26 cellular contexts compared by ENCODE assay signal in the genomic region with DNA sequence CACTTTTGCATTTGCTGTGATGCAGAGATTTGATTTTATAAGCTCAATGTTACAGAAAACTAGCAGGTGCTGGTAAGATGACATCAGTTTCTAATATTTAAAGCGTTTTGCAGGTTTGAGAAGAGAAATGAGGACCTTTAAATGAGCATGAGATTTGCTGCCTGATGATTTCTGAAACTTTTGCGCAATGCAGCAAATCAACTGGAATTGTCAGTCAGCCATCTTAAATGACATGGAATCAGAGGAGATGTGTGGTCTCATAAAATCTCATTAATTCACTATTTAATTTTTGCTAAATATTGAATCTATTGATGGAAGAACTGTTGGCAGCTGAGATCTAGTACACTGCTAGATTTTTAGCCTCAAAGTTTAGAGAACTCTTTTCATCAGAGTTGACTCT. TPM values are rescaled to one million over a fixed set of nuclear protein-coding genes. Genes with fewer than 3 reads are reported as not detected.
A peak's percentile ranks its signal among the peaks of the same experiment; 100 is the strongest.
DNase-seq lines count a peak whose midpoint lies in the region; ATAC-seq and TF ChIP-seq lines count a peak whose summit lies in the region.
"Had no signal": no experiment of that assay in that cellular context is flagged by ENCODE, and none has a peak within 500 bp of the region (broad histone marks: within the 10 kb centered on the region; RNA-seq: fewer than 3 reads in every experiment).

No MANE protein-coding gene starts in this region.

- ATAC-seq in activated CD4-positive, alpha-beta T cell treated with anti-CD3 and anti-CD28 coated beads for 36 hours = no peak
- no peak for ATAC-seq in CD4-positive, alpha-beta T cell (ENCODE audit: poor library complexity)
- ATAC-seq in WTC11 = no peak
- no peak for ATAC-seq in memory B cell (ENCODE audit: low read depth)
- ATAC-seq in HG03571 (IDR thresholded peaks at IDR 0.05; ENCODE audit: unreplicated experiment) = no peak
- no peak for ATAC-seq in HG03175 (IDR thresholded peaks at IDR 0.05; ENCODE audit: unreplicated experiment)
- no peak for ATAC-seq in GM21723 (IDR thresholded peaks at IDR 0.05; ENCODE audit: unreplicated experiment)
- ATAC-seq: HepG2, Panc1 had no signal

- no peak overlapping the region for H3K4me3 Mint-ChIP-seq in activated CD4-positive, alpha-beta T cell treated with anti-CD3 and anti-CD28 coated beads for 36 hours
- no peak overlapping the region for H3K4me3 Mint-ChIP-seq in activated CD4-positive, alpha-beta T cell treated with anti-CD3 and anti-CD28 coated beads, Interleukin-2, amount 10 ng/mL, durations not matched to agents 7 days and 5 days
- H3K4me3 Mint-ChIP-seq in CD4-positive, alpha-beta T cell = no peak overlapping the region
- H3K4me3 Mint-ChIP-seq in WTC11 (no peak overlapping the region; the same call in 1 of the 2 replicates), memory B cell (no peak overlapping the region)
- H3K4me3 Mint-ChIP-seq: H9 had no signal

- no peak overlapping the region for H3K27ac ChIP-seq in CD4-positive, alpha-beta T cell (ENCODE audit: low read depth, low read length)
- H3K27ac ChIP-seq: ascending aorta, WERI-Rb-1 had no signal

- no peak for DNase-seq in activated CD4-positive, alpha-beta T cell treated with anti-CD3 and anti-CD28 coated beads for 36 hours
- DNase-seq in activated CD4-positive, alpha-beta T cell treated with anti-CD3 and anti-CD28 coated beads, Interleukin-2, amount 10 ng/mL, durations not matched to agents 7 days and 5 days = no peak
- DNase-seq in CD4-positive, alpha-beta T cell = no peak
- DNase-seq in WTC11 (ENCODE audit: low spot score) = no peak
- DNase-seq in memory B cell (ENCODE audit: low spot score in 2 of 2) = no peak
- DNase-seq: activated gamma-delta T cell treated with Interleukin-2 at 50 U/mL for 16 hours, BE2C, Calu3, foreskin melanocyte, H9, hypothalamus, islet precursor cell, NCI-H146, NCI-H69, occipital lobe, retina, T-helper 1 cell, WERI-Rb-1 had no signal

- CTCF ChIA-PET in activated CD4-positive, alpha-beta T cell treated with anti-CD3 and anti-CD28 coated beads for 36 hours (lab: Charles Lee) = interaction anchor here (0.9 to 1.5 kb wide), 3 partner anchors 9 to 41 kb away, joined by 3 to 4 read pairs (median 4); no protein-coding TSS in a partner anchor
- CTCF ChIA-PET in activated CD4-positive, alpha-beta T cell treated with anti-CD3 and anti-CD28 coated beads, Interleukin-2, amount 10 ng/mL, durations not matched to agents 7 days and 5 days (lab: Charles Lee) = interaction anchor here (0.6 kb wide), 1 partner anchor 65 kb away, joined by 3 read pairs; no protein-coding TSS in a partner anchor
- CTCF ChIA-PET in CD4-positive, alpha-beta T cell (lab: Charles Lee) = no interaction called here
- CTCF ChIA-PET in WTC11 (lab: Charles Lee) = no interaction called here

- no peaks in the 10 kb centered on the region for H3K9me3 Mint-ChIP-seq in activated CD4-positive, alpha-beta T cell treated with anti-CD3 and anti-CD28 coated beads for 36 hours (ENCODE audit: low read depth)
- no peaks in the 10 kb centered on the region for H3K9me3 Mint-ChIP-seq in activated CD4-positive, alpha-beta T cell treated with anti-CD3 and anti-CD28 coated beads, Interleukin-2, amount 10 ng/mL, durations not matched to agents 7 days and 5 days
- H3K9me3 Mint-ChIP-seq in CD4-positive, alpha-beta T cell = no peaks in the 10 kb centered on the region
- H3K9me3 Mint-ChIP-seq in WTC11 = no peaks in the 10 kb centered on the region
- H3K9me3 Mint-ChIP-seq in memory B cell = no peaks in the 10 kb centered on the region

- intact Hi-C loops in activated CD4-positive, alpha-beta T cell treated with anti-CD3 and anti-CD28 coated beads for 36 hours (cut with DNase I, micrococcal nuclease) = no loop called here
- intact Hi-C loops in CD4-positive, alpha-beta T cell (cut with DNase I, micrococcal nuclease) = no loop called here

- TF ChIP-seq CTCF in CD4-positive, alpha-beta T cell (IDR thresholded peaks at IDR 0.05) = no peak
- no peak for TF ChIP-seq CTCF in WTC11 (IDR thresholded peaks at IDR 0.05)

- peaks cover 68% of the 10 kb centered on the region for H3K4me1 Mint-ChIP-seq in activated CD4-positive, alpha-beta T cell treated with anti-CD3 and anti-CD28 coated beads for 36 hours
- peaks cover 73% of the 10 kb centered on the region for H3K4me1 Mint-ChIP-seq in activated CD4-positive, alpha-beta T cell treated with anti-CD3 and anti-CD28 coated beads, Interleukin-2, amount 10 ng/mL, durations not matched to agents 7 days and 5 days
- H3K4me1 Mint-ChIP-seq in CD4-positive, alpha-beta T cell (ENCODE audit: low read depth) = peaks cover 81% of the 10 kb centered on the region
- H3K4me1 Mint-ChIP-seq in WTC11 (peaks cover 70% of the 10 kb centered on the region), memory B cell (peaks cover 53% of the 10 kb centered on the region)

- no peaks in the 10 kb centered on the region for H3K27me3 Mint-ChIP-seq in activated CD4-positive, alpha-beta T cell treated with anti-CD3 and anti-CD28 coated beads for 36 hours
- no peaks in the 10 kb centered on the region for H3K27me3 Mint-ChIP-seq in activated CD4-positive, alpha-beta T cell treated with anti-CD3 and anti-CD28 coated beads, Interleukin-2, amount 10 ng/mL, durations not matched to agents 7 days and 5 days
- H3K27me3 Mint-ChIP-seq in CD4-positive, alpha-beta T cell = no peaks in the 10 kb centered on the region
- H3K27me3 Mint-ChIP-seq in WTC11 (ENCODE audit: low read depth) (no peaks in the 10 kb centered on the region; the same call in 1 of the 2 replicates), memory B cell (no peaks in the 10 kb centered on the region)

- H3K9me3 ChIP-seq in CD4-positive, alpha-beta T cell (ENCODE audit: control insufficient read depth, low read length) = no peaks in the 10 kb centered on the region
- H3K9me3 ChIP-seq: ascending aorta, BE2C had no signal

- POLR2A ChIA-PET in activated CD4-positive, alpha-beta T cell treated with anti-CD3 and anti-CD28 coated beads for 36 hours (lab: Charles Lee) = no interaction called here
- POLR2A ChIA-PET in activated CD4-positive, alpha-beta T cell treated with anti-CD3 and anti-CD28 coated beads, Interleukin-2, amount 10 ng/mL, durations not matched to agents 7 days and 5 days (lab: Charles Lee) = no interaction called here
- POLR2A ChIA-PET in CD4-positive, alpha-beta T cell (lab: Charles Lee) = interaction anchor here (0.7 kb wide), 1 partner anchor 44 kb away, joined by 3 read pairs; no protein-coding TSS in a partner anchor
- POLR2A ChIA-PET in WTC11 (lab: Charles Lee) = no interaction called here

- H3K27ac Mint-ChIP-seq in activated CD4-positive, alpha-beta T cell treated with anti-CD3 and anti-CD28 coated beads for 36 hours = peak overlapping the region; percentile 34
- no peak overlapping the region for H3K27ac Mint-ChIP-seq in activated CD4-positive, alpha-beta T cell treated with anti-CD3 and anti-CD28 coated beads, Interleukin-2, amount 10 ng/mL, durations not matched to agents 7 days and 5 days
- peak overlapping the region; percentile 29 for H3K27ac Mint-ChIP-seq in CD4-positive, alpha-beta T cell
- H3K27ac Mint-ChIP-seq in WTC11 = peak overlapping the region; percentile 33; the same call in 1 of the 2 replicates
- peak overlapping the region; percentile 31 for H3K27ac Mint-ChIP-seq in memory B cell
- H3K27ac Mint-ChIP-seq: H9 had no signal

- H3K27me3 ChIP-seq in CD4-positive, alpha-beta T cell (ENCODE audit: control insufficient read depth, insufficient read depth, low read length) = no peaks in the 10 kb centered on the region
- H3K27me3 ChIP-seq: ascending aorta, BE2C had no signal

- H3K36me3 Mint-ChIP-seq in activated CD4-positive, alpha-beta T cell treated with anti-CD3 and anti-CD28 coated beads for 36 hours (ENCODE audit: low read depth) = peaks cover 48% of the 10 kb centered on the region
- H3K36me3 Mint-ChIP-seq in activated CD4-positive, alpha-beta T cell treated with anti-CD3 and anti-CD28 coated beads, Interleukin-2, amount 10 ng/mL, durations not matched to agents 7 days and 5 days (ENCODE audit: low read depth) = peaks cover 25% of the 10 kb centered on the region
- H3K36me3 Mint-ChIP-seq in CD4-positive, alpha-beta T cell (ENCODE audit: low read depth) = peaks cover 28% of the 10 kb centered on the region
- peaks cover 5% of the 10 kb centered on the region for H3K36me3 Mint-ChIP-seq in WTC11
- H3K36me3 Mint-ChIP-seq in memory B cell = peaks cover 8% of the 10 kb centered on the region

TF ChIP-seq in WTC11, 78 proteins besides CTCF, POLR2A, EP300 and RAD21:
- TF ChIP-seq SMAD3 (CRISPR knock-in tag; IDR thresholded peaks at IDR 0.05; ENCODE audit: borderline replicate concordance) (no peak), TEAD1 (CRISPR knock-in tag; IDR thresholded peaks at IDR 0.05) (no peak)
- TF ChIP-seq, protein P1, sequence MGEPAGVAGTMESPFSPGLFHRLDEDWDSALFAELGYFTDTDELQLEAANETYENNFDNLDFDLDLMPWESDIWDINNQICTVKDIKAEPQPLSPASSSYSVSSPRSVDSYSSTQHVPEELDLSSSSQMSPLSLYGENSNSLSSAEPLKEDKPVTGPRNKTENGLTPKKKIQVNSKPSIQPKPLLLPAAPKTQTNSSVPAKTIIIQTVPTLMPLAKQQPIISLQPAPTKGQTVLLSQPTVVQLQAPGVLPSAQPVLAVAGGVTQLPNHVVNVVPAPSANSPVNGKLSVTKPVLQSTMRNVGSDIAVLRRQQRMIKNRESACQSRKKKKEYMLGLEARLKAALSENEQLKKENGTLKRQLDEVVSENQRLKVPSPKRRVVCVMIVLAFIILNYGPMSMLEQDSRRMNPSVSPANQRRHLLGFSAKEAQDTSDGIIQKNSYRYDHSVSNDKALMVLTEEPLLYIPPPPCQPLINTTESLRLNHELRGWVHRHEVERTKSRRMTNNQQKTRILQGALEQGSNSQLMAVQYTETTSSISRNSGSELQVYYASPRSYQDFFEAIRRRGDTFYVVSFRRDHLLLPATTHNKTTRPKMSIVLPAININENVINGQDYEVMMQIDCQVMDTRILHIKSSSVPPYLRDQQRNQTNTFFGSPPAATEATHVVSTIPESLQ (CRISPR knock-in tag; IDR thresholded peaks at IDR 0.05) = no peak
TF ChIP-seq in WTC11: peak in this region for 0.

RNA-seq across cellular contexts. Expression of a gene that starts 3.9 kb away (rescaled TPM):
- total RNA-seq in activated CD4-positive, alpha-beta T cell treated with anti-CD3 and anti-CD28 coated beads for 36 hours = 100 to 1,000 TPM; 206 to 246 TPM
- total RNA-seq in activated CD4-positive, alpha-beta T cell treated with anti-CD3 and anti-CD28 coated beads, Interleukin-2, amount 10 ng/mL, durations not matched to agents 7 days and 5 days = 100 to 1,000 TPM; 164 to 177 TPM
- 100 to 1,000 TPM; 143 to 150 TPM for total RNA-seq in CD4-positive, alpha-beta T cell
- total RNA-seq in WTC11 (2021) = 117 to 160 TPM (median 118 TPM) in 3 replicates

RNA-seq across cellular contexts. Expression of a gene that starts 30.6 kb away (rescaled TPM):
- total RNA-seq in activated CD4-positive, alpha-beta T cell treated with anti-CD3 and anti-CD28 coated beads for 36 hours = 100 to 1,000 TPM; 659 to 980 TPM
- total RNA-seq in activated CD4-positive, alpha-beta T cell treated with anti-CD3 and anti-CD28 coated beads, Interleukin-2, amount 10 ng/mL, durations not matched to agents 7 days and 5 days = 100 to 1,000 TPM; 124 to 142 TPM
- 1 to 10 TPM; 4.9 to 5.4 TPM for total RNA-seq in CD4-positive, alpha-beta T cell
- 0.31 to 0.41 TPM (median 0.32 TPM) in 3 replicates for total RNA-seq in WTC11 (2021)
- total RNA-seq: ascending aorta, Calu3, epithelial cell of proximal tubule, H9, HepG2, MCF 10A, occipital lobe had no signal

Comparison
In these comparisons a context has a peak if more than half of its experiments do, and no peak if none do; other contexts are left out.
1. RNA of a gene that starts 30.6 kb away (total RNA-seq): 659 to 980 TPM in activated CD4-positive, alpha-beta T cell treated with anti-CD3 and anti-CD28 coated beads for 36 hours and 124 to 142 TPM in activated CD4-positive, alpha-beta T cell treated with anti-CD3 and anti-CD28 coated beads, Interleukin-2, amount 10 ng/mL, durations not matched to agents 7 days and 5 days; 4.9 to 5.4 TPM in CD4-positive, alpha-beta T cell and 0.31 to 0.41 TPM in WTC11; every median in the first group is over 10 times any median in the second.
2. CTCF ChIA-PET loops: an anchor here in activated CD4-positive, alpha-beta T cell treated with anti-CD3 and anti-CD28 coated beads for 36 hours (0.9 to 1.5 kb wide) and activated CD4-positive, alpha-beta T cell treated with anti-CD3 and anti-CD28 coated beads, Interleukin-2, amount 10 ng/mL, durations not matched to agents 7 days and 5 days (0.6 kb wide); none called in CD4-positive, alpha-beta T cell and WTC11.